Comparison of ENCODE assay signal across 1 cellular context in genomic region chr1:109264379-109264755, GRCh38.
TF ChIP-seq lines count a peak whose summit lies in the region.

No MANE protein-coding gene starts in this region.

TF ChIP-seq in IMR-90, 13 proteins besides CTCF, POLR2A, EP300 and RAD21:
- TF ChIP-seq RCOR1 (IDR thresholded peaks at IDR 0.05; ENCODE audit: insufficient replicate concordance, low read length) (no peak), USF2 (IDR thresholded peaks at IDR 0.05; ENCODE audit: low read depth, low read length) (no peak), CEBPB (IDR thresholded peaks at IDR 0.05; ENCODE audit: low read depth, low read length) (no peak), NFE2L2 (IDR thresholded peaks at IDR 0.05; ENCODE audit: low read depth, low read length) (no peak), MAFK (IDR thresholded peaks at IDR 0.05; ENCODE audit: low read depth, low read length) (no peak), FOS (IDR thresholded peaks at IDR 0.05; ENCODE audit: low read depth, low read length) (no peak), SMC3 (IDR thresholded peaks at IDR 0.05; ENCODE audit: low read depth, low read length) (no peak), MXI1 (IDR thresholded peaks at IDR 0.05; ENCODE audit: borderline replicate concordance, low read depth, low read length) (no peak), MAZ (IDR thresholded peaks at IDR 0.05; ENCODE audit: borderline replicate concordance, low read depth, low read length) (no peak), RFX5 (IDR thresholded peaks at IDR 0.05; ENCODE audit: low read depth, low read length) (no peak), CHD1 (IDR thresholded peaks at IDR 0.05; ENCODE audit: low read depth, low read length) (no peak), BHLHE40 (IDR thresholded peaks at IDR 0.05; ENCODE audit: low read depth, low read length) (no peak), ELK1 (IDR thresholded peaks at IDR 0.05; ENCODE audit: borderline replicate concordance, low read depth, low read length) (no peak)
